Comparison of ENCODE assay signal across 16 cellular contexts in the genomic region with DNA sequence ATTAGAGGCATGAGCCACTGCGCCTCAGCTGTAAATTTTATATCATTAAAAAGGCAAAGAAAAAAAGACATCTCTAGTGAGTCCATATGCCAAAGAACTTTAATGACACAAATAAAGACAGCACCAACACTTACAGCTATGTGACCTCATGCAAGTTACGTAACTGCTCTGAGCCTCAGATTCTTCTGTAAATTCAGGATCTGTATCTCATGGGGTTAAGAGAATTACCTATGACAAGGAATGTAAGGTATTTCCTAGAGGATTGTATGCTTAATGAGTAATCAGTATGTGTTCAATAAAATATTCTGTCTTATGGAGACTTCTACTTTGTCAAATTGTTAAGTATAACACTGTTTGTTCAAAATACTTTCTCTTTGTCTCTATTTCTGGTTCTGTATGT.
DNase-seq lines count a peak whose midpoint lies in the region; ATAC-seq and TF ChIP-seq lines count a peak whose summit lies in the region.
"Had no signal": no experiment of that assay in that cellular context is flagged by ENCODE, and none has a peak within 500 bp of the region (broad histone marks: within the 10 kb centered on the region; RNA-seq: fewer than 3 reads in every experiment).

No MANE protein-coding gene starts in this region.

- H3K27ac Mint-ChIP-seq in GM23338 (no peak overlapping the region), type B pancreatic cell (no peak overlapping the region)
- no peak overlapping the region for H3K27ac Mint-ChIP-seq in activated T-helper 1 cell treated with anti-CD3 and anti-CD28 coated beads, Interleukin-12 subunit alpha, Interleukin-12 subunit beta, Interleukin-2, Interleukin-4 antibody, amounts not matched to agents 30 ng/mL and 10 ng/mL and 1 ng/mL, durations not matched to agents 14 hours and 24 hours and 36 hours
- H3K27ac Mint-ChIP-seq: CD8-positive, alpha-beta T cell had no signal

- intact Hi-C loops in activated T-helper 1 cell treated with anti-CD3 and anti-CD28 coated beads, Interleukin-12 subunit alpha, Interleukin-12 subunit beta, Interleukin-2, Interleukin-4 antibody, amounts not matched to agents 30 ng/mL and 10 ng/mL and 1 ng/mL, durations not matched to agents 14 hours and 24 hours and 36 hours (cut with micrococcal nuclease) = no loop called here

- H3F3A ChIP-seq in GM23338 (replicated peaks; ENCODE audit: low read depth) = no peaks in the 10 kb centered on the region

- H3K4me1 ChIP-seq in GM23338 (ENCODE audit: insufficient read depth) = no peaks in the 10 kb centered on the region

- no peak overlapping the region for H3K4me2 ChIP-seq in GM23338

- H3K36me3 ChIP-seq in GM23338 (ENCODE audit: insufficient read depth) = no peaks in the 10 kb centered on the region

- H3K27me3 ChIP-seq in GM23338 (ENCODE audit: insufficient read depth) = no peaks in the 10 kb centered on the region

- TF ChIP-seq CTCF in GM23338 (conservative IDR thresholded peaks at IDR 0.05; ENCODE audit: low read depth in 2 of 2) (no peak), fibroblast of the aortic adventitia (IDR thresholded peaks at IDR 0.05; ENCODE audit: insufficient read depth, low read length) (no peak), type B pancreatic cell (conservative IDR thresholded peaks at IDR 0.05) (no peak)

- H3K4me1 Mint-ChIP-seq in GM23338 = no peaks in the 10 kb centered on the region
- no peaks in the 10 kb centered on the region for H3K4me1 Mint-ChIP-seq in type B pancreatic cell (ENCODE audit: unreplicated experiment)
- H3K4me1 Mint-ChIP-seq in activated T-helper 1 cell treated with anti-CD3 and anti-CD28 coated beads, Interleukin-12 subunit alpha, Interleukin-12 subunit beta, Interleukin-2, Interleukin-4 antibody, amounts not matched to agents 30 ng/mL and 10 ng/mL and 1 ng/mL, durations not matched to agents 14 hours and 24 hours and 36 hours (ENCODE audit: low read depth) = no peaks in the 10 kb centered on the region

- no peak overlapping the region for H3K4me3 ChIP-seq in GM23338
- no peak overlapping the region for H3K4me3 ChIP-seq in fibroblast of the aortic adventitia (ENCODE audit: low read depth, low read length)

- H3K4me3 Mint-ChIP-seq in GM23338 (no peak overlapping the region), type B pancreatic cell (no peak overlapping the region)
- H3K4me3 Mint-ChIP-seq in activated T-helper 1 cell treated with anti-CD3 and anti-CD28 coated beads, Interleukin-12 subunit alpha, Interleukin-12 subunit beta, Interleukin-2, Interleukin-4 antibody, amounts not matched to agents 30 ng/mL and 10 ng/mL and 1 ng/mL, durations not matched to agents 14 hours and 24 hours and 36 hours = no peak overlapping the region
- H3K4me3 Mint-ChIP-seq: CD8-positive, alpha-beta T cell had no signal

- H3K27ac ChIP-seq in GM23338 (ENCODE audit: low read depth) = no peak overlapping the region

- 0 out of 2 replicates have a peak, but pooled peaks cover 8% of the 10 kb centered on the region for H3K9me2 ChIP-seq in GM23338 (ENCODE audit: insufficient read depth)

- H2AFZ ChIP-seq in GM23338 = no peak overlapping the region

- H3K9me3 Mint-ChIP-seq in GM23338 (no peaks in the 10 kb centered on the region), type B pancreatic cell (peaks cover 11% of the 10 kb centered on the region)
- H3K9me3 Mint-ChIP-seq in activated T-helper 1 cell treated with anti-CD3 and anti-CD28 coated beads, Interleukin-12 subunit alpha, Interleukin-12 subunit beta, Interleukin-2, Interleukin-4 antibody, amounts not matched to agents 30 ng/mL and 10 ng/mL and 1 ng/mL, durations not matched to agents 14 hours and 24 hours and 36 hours = no peaks in the 10 kb centered on the region

- no peaks in the 10 kb centered on the region for H4K20me1 ChIP-seq in GM23338 (replicated peaks; ENCODE audit: insufficient read depth)

- no peaks in the 10 kb centered on the region for H3K79me2 ChIP-seq in GM23338 (replicated peaks; ENCODE audit: insufficient read depth)

- no peaks in the 10 kb centered on the region for H3K36me3 Mint-ChIP-seq in GM23338 (ENCODE audit: low read depth)
- H3K36me3 Mint-ChIP-seq in type B pancreatic cell = no peaks in the 10 kb centered on the region
- no peaks in the 10 kb centered on the region for H3K36me3 Mint-ChIP-seq in activated T-helper 1 cell treated with anti-CD3 and anti-CD28 coated beads, Interleukin-12 subunit alpha, Interleukin-12 subunit beta, Interleukin-2, Interleukin-4 antibody, amounts not matched to agents 30 ng/mL and 10 ng/mL and 1 ng/mL, durations not matched to agents 14 hours and 24 hours and 36 hours (ENCODE audit: low read depth)
- H3K36me3 Mint-ChIP-seq: CD8-positive, alpha-beta T cell had no signal

- H3K27me3 Mint-ChIP-seq in GM23338 (ENCODE audit: insufficient read depth, low read depth, poor library complexity) (peaks cover under 1% of the 10 kb centered on the region), type B pancreatic cell (no peaks in the 10 kb centered on the region)
- no peaks in the 10 kb centered on the region for H3K27me3 Mint-ChIP-seq in activated T-helper 1 cell treated with anti-CD3 and anti-CD28 coated beads, Interleukin-12 subunit alpha, Interleukin-12 subunit beta, Interleukin-2, Interleukin-4 antibody, amounts not matched to agents 30 ng/mL and 10 ng/mL and 1 ng/mL, durations not matched to agents 14 hours and 24 hours and 36 hours (ENCODE audit: insufficient read depth)

- ATAC-seq in GM23338 (no peak), GM21737 (IDR thresholded peaks at IDR 0.05; ENCODE audit: unreplicated experiment) (no peak)
- ATAC-seq: CD8-positive, alpha-beta T cell; Panc1 had no signal

- peak; percentile 2 for DNase-seq in GM23338 (ENCODE audit: low spot score)
- peak; percentile 51 for DNase-seq in amniotic epithelial cell (ENCODE audit: low read depth)
- DNase-seq in fibroblast of the aortic adventitia (ENCODE audit: low read depth) = peak; percentile 9
- DNase-seq in renal cortical epithelial cell (ENCODE audit: low read depth) = peak; percentile 25
- no peak for DNase-seq in type B pancreatic cell (ENCODE audit: extremely low spot score, unreplicated experiment)
- no peak for DNase-seq in stimulated activated CD4-positive, alpha-beta T cell treated with anti-CD3 and anti-CD28 coated beads, Interleukin-2, amount 100 ng/mL, for 24 hours
- DNase-seq in activated T-helper 1 cell treated with anti-CD3 and anti-CD28 coated beads, Interleukin-12 subunit alpha, Interleukin-12 subunit beta, Interleukin-2, Interleukin-4 antibody, amounts not matched to agents 30 ng/mL and 10 ng/mL and 1 ng/mL, durations not matched to agents 14 hours and 24 hours and 36 hours (ENCODE audit: low spot score) = no peak
- DNase-seq: CD8-positive, alpha-beta T cell; HCEC 1CT; NCI-H1048; NCI-H146; NCI-H446 treated with DMSO at 0.1 percent for 48 hours; NCI-H774; SHP77 had no signal

TF ChIP-seq in GM23338, 12 proteins besides CTCF, POLR2A, EP300 and RAD21 (continues in another document):
- no peak for TF ChIP-seq JUNB (IDR thresholded peaks at IDR 0.05; ENCODE audit: unreplicated experiment)
- TF ChIP-seq STAT1 (IDR thresholded peaks at IDR 0.05; ENCODE audit: unreplicated experiment) = no peak
- TF ChIP-seq ZNF331 (CRISPR knock-in tag; IDR thresholded peaks at IDR 0.05; ENCODE audit: low read depth) = no peak
- TF ChIP-seq REST (IDR thresholded peaks at IDR 0.05; ENCODE audit: unreplicated experiment) = no peak

Comparison
In these comparisons a context has a peak if more than half of its experiments do, and no peak if none do; other contexts are left out.
1. DNase-seq: peak in GM23338 (single experiment), amniotic epithelial cell (single experiment), fibroblast of the aortic adventitia (single experiment) and renal cortical epithelial cell (single experiment); none in type B pancreatic cell (single experiment), stimulated activated CD4-positive, alpha-beta T cell treated with anti-CD3 and anti-CD28 coated beads, Interleukin-2, amount 100 ng/mL, for 24 hours (0 of 2) and activated T-helper 1 cell treated with anti-CD3 and anti-CD28 coated beads, Interleukin-12 subunit alpha, Interleukin-12 subunit beta, Interleukin-2, Interleukin-4 antibody, amounts not matched to agents 30 ng/mL and 10 ng/mL and 1 ng/mL, durations not matched to agents 14 hours and 24 hours and 36 hours (single experiment).